In genomic region chr2:15694589-15694986, GRCh38 we compare ENCODE assay signal across 2 cellular contexts.
TF ChIP-seq lines count a peak whose summit lies in the region.

No MANE protein-coding gene starts in this region.

TF ChIP-seq in HepG2, 621 proteins besides CTCF, POLR2A, EP300 and RAD21:
- TF ChIP-seq SKIL (CRISPR knock-in tag; IDR thresholded peaks at IDR 0.05; ENCODE audit: borderline replicate concordance) (no peak), GATA4 (IDR thresholded peaks at IDR 0.05; ENCODE audit: borderline replicate concordance, low read depth) (no peak), MAFK (conservative IDR thresholded peaks at IDR 0.05 in 1 of 2, IDR thresholded peaks at IDR 0.05 in 1 of 2; ENCODE audit: low read length in 2 of 2) (peak; percentile 87 to 89), HNRNPUL1 (IDR thresholded peaks at IDR 0.05; ENCODE audit: low read depth, low read length) (no peak), ZNF546 (CRISPR knock-in tag; conservative IDR thresholded peaks at IDR 0.05) (no peak), MBD4 (IDR thresholded peaks at IDR 0.05; ENCODE audit: borderline replicate concordance, low read length) (no peak), NFE2 (CRISPR knock-in tag; IDR thresholded peaks at IDR 0.05) (no peak), MAFF (IDR thresholded peaks at IDR 0.05; ENCODE audit: low read depth, low read length) (peak; percentile 85), FIP1L1 (IDR thresholded peaks at IDR 0.05; ENCODE audit: borderline replicate concordance, insufficient read depth, low read depth, low read length) (no peak)

TF ChIP-seq in IMR-90, 13 proteins besides CTCF, POLR2A, EP300 and RAD21 (continued from another document):
- TF ChIP-seq USF2 (IDR thresholded peaks at IDR 0.05; ENCODE audit: low read depth, low read length), result no peak
TF ChIP-seq in IMR-90: peak in this region for 1.
